In genomic region chr18:11147371-11147860, GRCh38 we compare ENCODE assay signal across 11 cellular contexts. TPM values are rescaled to one million over a fixed set of nuclear protein-coding genes. Genes with fewer than 3 reads are reported as not detected.
A peak's percentile ranks its signal among the peaks of the same experiment; 100 is the strongest.
DNase-seq lines count a peak whose midpoint lies in the region; ATAC-seq and TF ChIP-seq lines count a peak whose summit lies in the region.
"Had no signal": no experiment of that assay in that cellular context is flagged by ENCODE, and none has a peak within 500 bp of the region (broad histone marks: within the 10 kb centered on the region; RNA-seq: fewer than 3 reads in every experiment).

No MANE protein-coding gene starts in this region.

- no peaks in the 10 kb centered on the region for H3K36me3 Mint-ChIP-seq in stimulated activated effector memory CD8-positive, alpha-beta T cell treated with anti-CD3 and anti-CD28 coated beads, Interleukin-12 subunit alpha, Interleukin-12 subunit beta, amount 100 ng/mL, for 72 hours

- DNase-seq in H7: peak; percentile 54
- no peak for DNase-seq in coronary artery (ENCODE audit: low spot score)
- DNase-seq in left kidney (ENCODE audit: low read depth, low spot score): peak; percentile 21
- no peak for DNase-seq in spleen
- no peak for DNase-seq in glomerular visceral epithelial cell (ENCODE audit: extremely low spot score)
- DNase-seq in stimulated activated effector memory CD8-positive, alpha-beta T cell treated with anti-CD3 and anti-CD28 coated beads, Interleukin-12 subunit alpha, Interleukin-12 subunit beta, amount 100 ng/mL, for 72 hours (ENCODE audit: low spot score in 2 of 2): no peak
- no peak for DNase-seq in NK-92 (lab: John Stamatoyannopoulos, UW; ENCODE audit: unreplicated experiment)
- DNase-seq: effector CD4-positive, alpha-beta T cell; NCI-H2081; T-helper 17 cell had no signal

- WGBS in spleen, 5 donors: 16 to 40% (median 16%) methylated on average over 20 of the region's 20 CpGs

- intact Hi-C loops in spleen (cut with DNase I; ENCODE audit: low total_unique reads): no loop called here

- H3K4me3 Mint-ChIP-seq in stimulated activated effector memory CD8-positive, alpha-beta T cell treated with anti-CD3 and anti-CD28 coated beads, Interleukin-12 subunit alpha, Interleukin-12 subunit beta, amount 100 ng/mL, for 72 hours: no peak overlapping the region

- no peak for TF ChIP-seq POLR2A in spleen (IDR thresholded peaks at IDR 0.05)

- H3K9me3 Mint-ChIP-seq in stimulated activated effector memory CD8-positive, alpha-beta T cell treated with anti-CD3 and anti-CD28 coated beads, Interleukin-12 subunit alpha, Interleukin-12 subunit beta, amount 100 ng/mL, for 72 hours: no peaks in the 10 kb centered on the region

- H3K4me3 ChIP-seq in H7 (ENCODE audit: insufficient read depth, low read depth, low read length): peak overlapping the region; percentile 58
- H3K4me3 ChIP-seq in coronary artery: peak overlapping the region; percentile 21
- peak overlapping the region in 5 of 8 donors; percentile 30 to 66 (median 36) for H3K4me3 ChIP-seq in spleen

- H3K27me3 ChIP-seq in H7 (ENCODE audit: control insufficient read depth, insufficient read depth, low read length) (peaks cover 40% of the 10 kb centered on the region), spleen (replicated peaks in 1 of 7) (peaks cover 0 to 61% (median 34%) of the 10 kb centered on the region in 7 donors)

- H3K27ac Mint-ChIP-seq in stimulated activated effector memory CD8-positive, alpha-beta T cell treated with anti-CD3 and anti-CD28 coated beads, Interleukin-12 subunit alpha, Interleukin-12 subunit beta, amount 100 ng/mL, for 72 hours: no peak overlapping the region
- H3K27ac Mint-ChIP-seq: T-helper 17 cell had no signal

- no peak overlapping the region for H3K27ac ChIP-seq in coronary artery
- H3K27ac ChIP-seq in spleen: no peak overlapping the region

- H3K9me3 ChIP-seq in spleen: no peaks in the 10 kb centered on the region

- no peaks in the 10 kb centered on the region for H3K4me1 Mint-ChIP-seq in stimulated activated effector memory CD8-positive, alpha-beta T cell treated with anti-CD3 and anti-CD28 coated beads, Interleukin-12 subunit alpha, Interleukin-12 subunit beta, amount 100 ng/mL, for 72 hours

- H3K36me3 ChIP-seq in H7 (replicated peaks; ENCODE audit: control insufficient read depth, insufficient read depth, low read length): no peaks in the 10 kb centered on the region
- no peaks in the 10 kb centered on the region for H3K36me3 ChIP-seq in spleen

- ATAC-seq in stimulated activated effector memory CD8-positive, alpha-beta T cell treated with anti-CD3 and anti-CD28 coated beads, Interleukin-12 subunit alpha, Interleukin-12 subunit beta, amount 100 ng/mL, for 72 hours: no peak
- no peak for ATAC-seq in HG03442 (IDR thresholded peaks at IDR 0.05; ENCODE audit: unreplicated experiment)
- ATAC-seq: T-helper 17 cell had no signal

- TF ChIP-seq CTCF in coronary artery (IDR thresholded peaks at IDR 0.05) (no peak), spleen (IDR thresholded peaks at IDR 0.05 in 8 of 11, conservative IDR thresholded peaks at IDR 0.05 in 3 of 11) (no peak)

- H3K4me1 ChIP-seq in spleen: peaks cover 3 to 26% (median 18%) of the 10 kb centered on the region in 6 donors

RNA-seq across cellular contexts. Expression of gene PIEZO2, which starts 2.0 kb away (rescaled TPM):
- 3.0 and 6.5 TPM in 2 replicates for total RNA-seq in H7 (2014; rRNA removed; shearing (Covaris generic))
- 10 to 100 TPM in 4 of 7 donors, 1 to 10 TPM in 3; 4.6 to 13.0 (median 10.3) TPM for total RNA-seq in spleen
- polyA plus RNA-seq in spleen: under 1 TPM; 0.42 to 0.76 (median 0.61) TPM
- total RNA-seq: T-helper 17 cell had no signal

Comparison
In these comparisons a context has a peak if more than half of its experiments do, and no peak if none do; other contexts are left out.
1. DNase-seq: peak in H7 (single experiment) and left kidney (single experiment); none in coronary artery (single experiment), spleen (single experiment), glomerular visceral epithelial cell (single experiment), stimulated activated effector memory CD8-positive, alpha-beta T cell treated with anti-CD3 and anti-CD28 coated beads, Interleukin-12 subunit alpha, Interleukin-12 subunit beta, amount 100 ng/mL, for 72 hours (0 of 2) and NK-92 (single experiment).
2. Peak in every context shown above with its lines, with median percentiles within 50 percentile points of each other: H3K4me3 ChIP-seq.